In genomic region chr19:45403781-45404556, GRCh38 we compare ENCODE assay signal across 8 cellular contexts. TPM values are rescaled to one million over a fixed set of nuclear protein-coding genes. Genes with fewer than 3 reads are reported as not detected.
A peak's percentile ranks its signal among the peaks of the same experiment; 100 is the strongest.
DNase-seq lines count a peak whose midpoint lies in the region; ATAC-seq, FAIRE-seq and TF ChIP-seq lines count a peak whose summit lies in the region.

No MANE protein-coding gene starts in this region.

- no peak overlapping the region for H2AFZ ChIP-seq in OCI-LY3 (ENCODE audit: low read depth, low read length)

- H3K27me3 ChIP-seq in OCI-LY3 (ENCODE audit: low read depth, low read length) (peaks cover 22% of the 10 kb centered on the region), skeletal muscle tissue (ENCODE audit: control insufficient read depth in 3 of 3, insufficient read depth in 3 of 3, low read length in 3 of 3) (peaks cover 0 to 24% (median 12%) of the 10 kb centered on the region in 3 donors)

- peak; percentile 65 for DNase-seq in GM12891 (ENCODE audit: insufficient read length, low spot score)
- DNase-seq in activated gamma-delta T cell treated with anti-CD3 and anti-CD28 coated beads, Interleukin-2, amount 50 U/mL, for 16 hours (ENCODE audit: low read depth): peak; percentile 51
- DNase-seq in left cardiac atrium: peak; percentile 76

- peaks cover 6% of the 10 kb centered on the region for H3K36me3 ChIP-seq in OCI-LY3 (replicated peaks; ENCODE audit: low read depth, low read length)
- H3K36me3 ChIP-seq in skeletal muscle tissue (ENCODE audit: control insufficient read depth in 3 of 3, insufficient read depth in 3 of 3, low read length in 3 of 3): peaks cover 0 to 5% (median 5%) of the 10 kb centered on the region in 3 donors

- no peak for TF ChIP-seq POLR2A in GM12891 (IDR thresholded peaks at IDR 0.05; ENCODE audit: low read depth, low read length)

- peak overlapping the region; percentile 92 for H3K4me2 ChIP-seq in OCI-LY3 (ENCODE audit: low read length)

- H3K9me3 ChIP-seq in OCI-LY3 (ENCODE audit: insufficient read depth, low read length) (no peaks in the 10 kb centered on the region), skeletal muscle tissue (ENCODE audit: control insufficient read depth in 3 of 3, low read length in 3 of 3) (no peaks in the 10 kb centered on the region)

- H3K9ac ChIP-seq in OCI-LY3 (ENCODE audit: low read length) (no peak overlapping the region), skeletal muscle tissue (ENCODE audit: low read depth in 1 of 3, low read length in 3 of 3) (peak overlapping the region in 2 of 3 donors; percentile 75 to 91)

- peak; percentile 82 for FAIRE-seq in GM12891 (lab: Jason Lieb, UNC)

- H3K27ac ChIP-seq in 22Rv1 (peak overlapping the region; percentile 96), OCI-LY3 (ENCODE audit: low read length) (no peak overlapping the region), skeletal muscle tissue (ENCODE audit: low read depth, low read length) (peak overlapping the region; percentile 93)

- H3K4me3 ChIP-seq in OCI-LY3 (ENCODE audit: low read length) (no peak overlapping the region), skeletal muscle tissue (ENCODE audit: low read length in 3 of 3) (peak overlapping the region; percentile 87 to 98 (median 93))

- intact Hi-C loops in left cardiac atrium (cut with DNase I): no loop called here

- H3K4me1 ChIP-seq in OCI-LY3 (ENCODE audit: low read length): peaks cover 33% of the 10 kb centered on the region
- peaks cover 36 to 46% (median 37%) of the 10 kb centered on the region in 3 donors for H3K4me1 ChIP-seq in skeletal muscle tissue (ENCODE audit: control insufficient read depth in 3 of 3, insufficient read depth in 3 of 3, low read length in 3 of 3)

- H4K20me1 ChIP-seq in OCI-LY3 (ENCODE audit: insufficient read depth, low read length): no peaks in the 10 kb centered on the region

- H3K79me2 ChIP-seq in OCI-LY3 (ENCODE audit: low read length): peaks cover 23% of the 10 kb centered on the region

- peak; percentile 4 to 9 for ATAC-seq in left cardiac atrium
- ATAC-seq in HG02852 (IDR thresholded peaks at IDR 0.05; ENCODE audit: unreplicated experiment): no peak
- ATAC-seq in HG02938 (IDR thresholded peaks at IDR 0.05; ENCODE audit: unreplicated experiment): no peak

- TF ChIP-seq CTCF in 22Rv1 (IDR thresholded peaks at IDR 0.05) (peak; percentile 50), OCI-LY3 (IDR thresholded peaks at IDR 0.05; ENCODE audit: low read depth, low read length) (peak; percentile 73)

TF ChIP-seq in GM12891, 5 proteins besides CTCF, POLR2A, EP300 and RAD21:
- no peak for TF ChIP-seq SPI1 (IDR thresholded peaks at IDR 0.05; ENCODE audit: low read depth, low read length)
TF ChIP-seq in GM12891: peak in this region for 0.

RNA-seq across cellular contexts. Expression of gene PPP1R13L, which starts 0.9 kb away (rescaled TPM):
- 10.9 TPM for polyA plus RNA-seq in GM12891 (2012; ENCODE audit: low read depth, missing spikeins)
- total RNA-seq in left cardiac atrium (100 to 1,000 TPM; 123 to 143 TPM), skeletal muscle tissue (not detected)

RNA-seq across cellular contexts. Expression of gene POLR1G, which starts 2.5 kb away (rescaled TPM):
- 2.7 TPM for polyA plus RNA-seq in GM12891 (2012; ENCODE audit: low read depth, missing spikeins)
- 1 to 10 TPM; 4.6 to 5.5 TPM for total RNA-seq in left cardiac atrium
- total RNA-seq in skeletal muscle tissue: 7.3 TPM

RNA-seq across cellular contexts. Expression of gene ERCC1, which starts 19.7 kb away (rescaled TPM):
- polyA plus RNA-seq in GM12891 (2012; ENCODE audit: low read depth, missing spikeins): 37.4 TPM
- total RNA-seq in left cardiac atrium: 100 to 1,000 TPM; 105 to 140 TPM
- total RNA-seq in skeletal muscle tissue: 56.9 TPM

RNA-seq across cellular contexts. Expression of gene ERCC2, which starts 33.6 kb away (rescaled TPM):
- polyA plus RNA-seq in GM12891 (2012; ENCODE audit: low read depth, missing spikeins): 20.8 TPM
- 10 to 100 TPM; 12.7 to 13.0 TPM for total RNA-seq in left cardiac atrium
- 7.3 TPM for total RNA-seq in skeletal muscle tissue

Comparison
In these comparisons a context has a peak if more than half of its experiments do, and no peak if none do; other contexts are left out.
1. ATAC-seq: peak in left cardiac atrium (2 of 2); none in HG02852 (single experiment) and HG02938 (single experiment).
2. RNA of gene PPP1R13L, which starts 0.9 kb away (total RNA-seq): 123 to 143 TPM in left cardiac atrium; not detected in skeletal muscle tissue (single experiment); every median in the first group is over 100 times any median in the second.
3. Peak in every context shown above with its lines, with median percentiles within 50 percentile points of each other: DNase-seq.